In the genomic region with DNA sequence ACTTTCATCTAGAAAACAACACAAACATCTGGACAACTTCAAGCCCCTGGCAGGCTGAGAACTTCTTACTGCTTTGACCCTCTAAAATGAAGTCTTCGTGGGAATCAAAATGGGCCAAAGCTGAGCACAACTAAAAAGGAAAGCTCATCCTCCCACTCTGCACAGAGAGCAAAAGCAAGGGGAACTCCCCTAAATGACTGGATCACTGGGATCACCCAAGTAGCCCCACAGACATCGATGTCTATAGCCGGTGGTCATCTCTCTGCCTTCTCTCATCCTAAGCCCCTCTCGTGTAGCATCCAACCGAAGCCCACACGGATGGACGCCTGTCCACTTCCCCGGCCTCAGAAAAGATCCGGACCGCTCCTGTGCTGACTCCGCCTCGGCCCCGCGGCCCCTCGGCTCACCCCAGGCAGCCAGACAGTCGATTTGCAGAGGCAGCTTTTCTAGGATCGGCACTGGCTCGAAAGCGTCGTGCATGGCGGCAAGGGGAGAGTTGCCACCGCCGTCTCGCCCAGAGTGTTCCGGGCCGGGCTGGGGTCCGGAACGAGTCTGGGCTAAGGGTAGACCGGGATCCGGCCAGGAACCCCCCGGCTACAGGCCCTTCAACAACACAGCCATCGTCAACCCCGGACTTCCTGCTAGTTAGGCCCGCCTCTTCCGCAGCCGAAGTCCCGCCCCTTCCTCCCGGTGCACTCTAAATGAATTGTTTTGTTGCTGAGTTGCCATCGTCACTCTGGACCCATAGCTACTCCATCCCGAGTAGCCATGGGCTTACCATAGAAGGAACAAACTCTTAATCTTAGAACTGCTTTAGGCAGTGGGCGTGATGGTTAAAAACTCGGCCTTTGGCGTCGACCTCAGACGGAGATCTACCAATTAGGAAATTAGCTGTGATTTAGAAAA, we compare ENCODE assay signal across 1 cellular context.
TF ChIP-seq lines count a peak whose summit lies in the region.

A gene with protein sequence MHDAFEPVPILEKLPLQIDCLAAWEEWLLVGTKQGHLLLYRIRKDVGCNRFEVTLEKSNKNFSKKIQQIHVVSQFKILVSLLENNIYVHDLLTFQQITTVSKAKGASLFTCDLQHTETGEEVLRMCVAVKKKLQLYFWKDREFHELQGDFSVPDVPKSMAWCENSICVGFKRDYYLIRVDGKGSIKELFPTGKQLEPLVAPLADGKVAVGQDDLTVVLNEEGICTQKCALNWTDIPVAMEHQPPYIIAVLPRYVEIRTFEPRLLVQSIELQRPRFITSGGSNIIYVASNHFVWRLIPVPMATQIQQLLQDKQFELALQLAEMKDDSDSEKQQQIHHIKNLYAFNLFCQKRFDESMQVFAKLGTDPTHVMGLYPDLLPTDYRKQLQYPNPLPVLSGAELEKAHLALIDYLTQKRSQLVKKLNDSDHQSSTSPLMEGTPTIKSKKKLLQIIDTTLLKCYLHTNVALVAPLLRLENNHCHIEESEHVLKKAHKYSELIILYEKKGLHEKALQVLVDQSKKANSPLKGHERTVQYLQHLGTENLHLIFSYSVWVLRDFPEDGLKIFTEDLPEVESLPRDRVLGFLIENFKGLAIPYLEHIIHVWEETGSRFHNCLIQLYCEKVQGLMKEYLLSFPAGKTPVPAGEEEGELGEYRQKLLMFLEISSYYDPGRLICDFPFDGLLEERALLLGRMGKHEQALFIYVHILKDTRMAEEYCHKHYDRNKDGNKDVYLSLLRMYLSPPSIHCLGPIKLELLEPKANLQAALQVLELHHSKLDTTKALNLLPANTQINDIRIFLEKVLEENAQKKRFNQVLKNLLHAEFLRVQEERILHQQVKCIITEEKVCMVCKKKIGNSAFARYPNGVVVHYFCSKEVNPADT (minus strand): TSS at position 631 of the 906 bp plus-strand sequence. CDS start 151 bp downstream, at position 480.

TF ChIP-seq in K562, 482 proteins besides CTCF, POLR2A, EP300 and RAD21 (continued from another document and continues in another):
- TF ChIP-seq, protein P1, sequence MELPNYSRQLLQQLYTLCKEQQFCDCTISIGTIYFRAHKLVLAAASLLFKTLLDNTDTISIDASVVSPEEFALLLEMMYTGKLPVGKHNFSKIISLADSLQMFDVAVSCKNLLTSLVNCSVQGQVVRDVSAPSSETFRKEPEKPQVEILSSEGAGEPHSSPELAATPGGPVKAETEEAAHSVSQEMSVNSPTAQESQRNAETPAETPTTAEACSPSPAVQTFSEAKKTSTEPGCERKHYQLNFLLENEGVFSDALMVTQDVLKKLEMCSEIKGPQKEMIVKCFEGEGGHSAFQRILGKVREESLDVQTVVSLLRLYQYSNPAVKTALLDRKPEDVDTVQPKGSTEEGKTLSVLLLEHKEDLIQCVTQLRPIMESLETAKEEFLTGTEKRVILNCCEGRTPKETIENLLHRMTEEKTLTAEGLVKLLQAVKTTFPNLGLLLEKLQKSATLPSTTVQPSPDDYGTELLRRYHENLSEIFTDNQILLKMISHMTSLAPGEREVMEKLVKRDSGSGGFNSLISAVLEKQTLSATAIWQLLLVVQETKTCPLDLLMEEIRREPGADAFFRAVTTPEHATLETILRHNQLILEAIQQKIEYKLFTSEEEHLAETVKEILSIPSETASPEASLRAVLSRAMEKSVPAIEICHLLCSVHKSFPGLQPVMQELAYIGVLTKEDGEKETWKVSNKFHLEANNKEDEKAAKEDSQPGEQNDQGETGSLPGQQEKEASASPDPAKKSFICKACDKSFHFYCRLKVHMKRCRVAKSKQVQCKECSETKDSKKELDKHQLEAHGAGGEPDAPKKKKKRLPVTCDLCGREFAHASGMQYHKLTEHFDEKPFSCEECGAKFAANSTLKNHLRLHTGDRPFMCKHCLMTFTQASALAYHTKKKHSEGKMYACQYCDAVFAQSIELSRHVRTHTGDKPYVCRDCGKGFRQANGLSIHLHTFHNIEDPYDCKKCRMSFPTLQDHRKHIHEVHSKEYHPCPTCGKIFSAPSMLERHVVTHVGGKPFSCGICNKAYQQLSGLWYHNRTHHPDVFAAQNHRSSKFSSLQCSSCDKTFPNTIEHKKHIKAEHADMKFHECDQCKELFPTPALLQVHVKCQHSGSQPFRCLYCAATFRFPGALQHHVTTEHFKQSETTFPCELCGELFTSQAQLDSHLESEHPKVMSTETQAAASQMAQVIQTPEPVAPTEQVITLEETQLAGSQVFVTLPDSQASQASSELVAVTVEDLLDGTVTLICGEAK (IDR thresholded peaks at IDR 0.05) = peak; percentile 93
- TF ChIP-seq, protein P1 (CRISPR knock-in tag; IDR thresholded peaks at IDR 0.05) = no peak
- no peak for TF ChIP-seq ZKSCAN1 (IDR thresholded peaks at IDR 0.05; ENCODE audit: low read depth, low read length)
- no peak for TF ChIP-seq ILK (tag; IDR thresholded peaks at IDR 0.05; ENCODE audit: borderline replicate concordance, low read depth)
- no peak; the same call in 1 of the 2 replicates for TF ChIP-seq ZBTB7A (IDR thresholded peaks at IDR 0.05; ENCODE audit: borderline replicate concordance, control insufficient read depth, low read depth, low read length)
- no peak for TF ChIP-seq ZNF239 (CRISPR knock-in tag; IDR thresholded peaks at IDR 0.05)
- peak in 1 of 2 experiments; percentile 71; a peak in 1 of 4 replicates for TF ChIP-seq MAZ (CRISPR knock-in tag; conservative IDR thresholded peaks at IDR 0.05 in 1 of 2, IDR thresholded peaks at IDR 0.05 in 1 of 2)
- no peak for TF ChIP-seq CBX2 (IDR thresholded peaks at IDR 0.05; ENCODE audit: insufficient read depth, low read length, poor library complexity, severe bottlenecking)
- TF ChIP-seq, protein P2, sequence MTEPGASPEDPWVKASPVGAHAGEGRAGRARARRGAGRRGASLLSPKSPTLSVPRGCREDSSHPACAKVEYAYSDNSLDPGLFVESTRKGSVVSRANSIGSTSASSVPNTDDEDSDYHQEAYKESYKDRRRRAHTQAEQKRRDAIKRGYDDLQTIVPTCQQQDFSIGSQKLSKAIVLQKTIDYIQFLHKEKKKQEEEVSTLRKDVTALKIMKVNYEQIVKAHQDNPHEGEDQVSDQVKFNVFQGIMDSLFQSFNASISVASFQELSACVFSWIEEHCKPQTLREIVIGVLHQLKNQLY (CRISPR knock-in tag; conservative IDR thresholded peaks at IDR 0.05) = 0 out of 4 replicates have a peak, but pooled peaks of 1 of the 2 experiments have one; percentile 20
- TF ChIP-seq BACH1 (tag; IDR thresholded peaks at IDR 0.05) = no peak
- no peak for TF ChIP-seq CHCHD3 (CRISPR knock-in tag; IDR thresholded peaks at IDR 0.05)
- TF ChIP-seq ARNT (IDR thresholded peaks at IDR 0.05) = no peak
- TF ChIP-seq, protein P3, sequence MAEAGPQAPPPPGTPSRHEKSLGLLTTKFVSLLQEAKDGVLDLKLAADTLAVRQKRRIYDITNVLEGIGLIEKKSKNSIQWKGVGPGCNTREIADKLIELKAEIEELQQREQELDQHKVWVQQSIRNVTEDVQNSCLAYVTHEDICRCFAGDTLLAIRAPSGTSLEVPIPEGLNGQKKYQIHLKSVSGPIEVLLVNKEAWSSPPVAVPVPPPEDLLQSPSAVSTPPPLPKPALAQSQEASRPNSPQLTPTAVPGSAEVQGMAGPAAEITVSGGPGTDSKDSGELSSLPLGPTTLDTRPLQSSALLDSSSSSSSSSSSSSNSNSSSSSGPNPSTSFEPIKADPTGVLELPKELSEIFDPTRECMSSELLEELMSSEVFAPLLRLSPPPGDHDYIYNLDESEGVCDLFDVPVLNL (CRISPR knock-in tag; IDR thresholded peaks at IDR 0.05; ENCODE audit: low read depth) = no peak
- TF ChIP-seq SRSF7 (optimal IDR thresholded peaks at IDR 0.05; ENCODE audit: low read depth, low read length) = no peak
- TF ChIP-seq, protein P4, sequence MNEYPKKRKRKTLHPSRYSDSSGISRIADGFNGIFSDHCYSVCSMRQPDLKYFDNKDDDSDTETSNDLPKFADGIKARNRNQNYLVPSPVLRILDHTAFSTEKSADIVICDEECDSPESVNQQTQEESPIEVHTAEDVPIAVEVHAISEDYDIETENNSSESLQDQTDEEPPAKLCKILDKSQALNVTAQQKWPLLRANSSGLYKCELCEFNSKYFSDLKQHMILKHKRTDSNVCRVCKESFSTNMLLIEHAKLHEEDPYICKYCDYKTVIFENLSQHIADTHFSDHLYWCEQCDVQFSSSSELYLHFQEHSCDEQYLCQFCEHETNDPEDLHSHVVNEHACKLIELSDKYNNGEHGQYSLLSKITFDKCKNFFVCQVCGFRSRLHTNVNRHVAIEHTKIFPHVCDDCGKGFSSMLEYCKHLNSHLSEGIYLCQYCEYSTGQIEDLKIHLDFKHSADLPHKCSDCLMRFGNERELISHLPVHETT (CRISPR knock-in tag; conservative IDR thresholded peaks at IDR 0.05 in 1 of 2, IDR thresholded peaks at IDR 0.05 in 1 of 2) = no peak
- peak in 1 of 2 experiments; percentile 89; a peak in 1 of 3 replicates for TF ChIP-seq CBX3 (IDR thresholded peaks at IDR 0.05; ENCODE audit: borderline replicate concordance in 1 of 2, low read length in 2 of 2)
- no peak for TF ChIP-seq MEIS2 (IDR thresholded peaks at IDR 0.05; ENCODE audit: partially characterized antibody)
- TF ChIP-seq, protein P5, sequence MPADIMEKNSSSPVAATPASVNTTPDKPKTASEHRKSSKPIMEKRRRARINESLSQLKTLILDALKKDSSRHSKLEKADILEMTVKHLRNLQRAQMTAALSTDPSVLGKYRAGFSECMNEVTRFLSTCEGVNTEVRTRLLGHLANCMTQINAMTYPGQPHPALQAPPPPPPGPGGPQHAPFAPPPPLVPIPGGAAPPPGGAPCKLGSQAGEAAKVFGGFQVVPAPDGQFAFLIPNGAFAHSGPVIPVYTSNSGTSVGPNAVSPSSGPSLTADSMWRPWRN (IDR thresholded peaks at IDR 0.05; ENCODE audit: low read depth) = no peak
- no peak for TF ChIP-seq GTF2E2 (tag; IDR thresholded peaks at IDR 0.05)
- no peak for TF ChIP-seq NCOA6 (IDR thresholded peaks at IDR 0.05)
- TF ChIP-seq KLF10 (CRISPR knock-in tag; IDR thresholded peaks at IDR 0.05) = no peak
- no peak for TF ChIP-seq MTA2 (IDR thresholded peaks at IDR 0.05; ENCODE audit: low read depth)
- TF ChIP-seq, protein P6, sequence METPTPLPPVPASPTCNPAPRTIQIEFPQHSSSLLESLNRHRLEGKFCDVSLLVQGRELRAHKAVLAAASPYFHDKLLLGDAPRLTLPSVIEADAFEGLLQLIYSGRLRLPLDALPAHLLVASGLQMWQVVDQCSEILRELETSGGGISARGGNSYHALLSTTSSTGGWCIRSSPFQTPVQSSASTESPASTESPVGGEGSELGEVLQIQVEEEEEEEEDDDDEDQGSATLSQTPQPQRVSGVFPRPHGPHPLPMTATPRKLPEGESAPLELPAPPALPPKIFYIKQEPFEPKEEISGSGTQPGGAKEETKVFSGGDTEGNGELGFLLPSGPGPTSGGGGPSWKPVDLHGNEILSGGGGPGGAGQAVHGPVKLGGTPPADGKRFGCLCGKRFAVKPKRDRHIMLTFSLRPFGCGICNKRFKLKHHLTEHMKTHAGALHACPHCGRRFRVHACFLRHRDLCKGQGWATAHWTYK (CRISPR knock-in tag; IDR thresholded peaks at IDR 0.05) = 0 out of 2 replicates have a peak, but pooled peaks have one; percentile 79
- no peak for TF ChIP-seq TEAD4 (IDR thresholded peaks at IDR 0.05; ENCODE audit: low read length)
- TF ChIP-seq TEAD4 (CRISPR knock-in tag; IDR thresholded peaks at IDR 0.05; ENCODE audit: borderline replicate concordance) = no peak
